ENCODE assay signal across 11 cellular contexts in genomic region chr16:85583491-85584181, GRCh38. TPM values are rescaled to one million over a fixed set of nuclear protein-coding genes. Genes with fewer than 3 reads are reported as not detected.
DNase-seq lines count a peak whose midpoint lies in the region; ATAC-seq, FAIRE-seq and TF ChIP-seq lines count a peak whose summit lies in the region.
"Had no signal": no experiment of that assay in that cellular context is flagged by ENCODE, and none has a peak within 500 bp of the region (broad histone marks: within the 10 kb centered on the region; RNA-seq: fewer than 3 reads in every experiment).

No MANE protein-coding gene starts in this region.

- H3K4me1 ChIP-seq in BE2C (peaks cover 67% of the 10 kb centered on the region), K562 (replicated peaks in 1 of 2; ENCODE audit: control insufficient read depth in 2 of 2, insufficient read depth in 2 of 2, low read length in 2 of 2) (peaks cover 54 to 93% of the 10 kb centered on the region in 2 experiments)

- no peaks in the 10 kb centered on the region for H3K9me3 Mint-ChIP-seq in natural killer cell

- peaks cover 40% of the 10 kb centered on the region for H3K9me1 ChIP-seq in K562 (ENCODE audit: control insufficient read depth, insufficient read depth, low read length)

- peaks cover 100% of the 10 kb centered on the region for H3K79me2 ChIP-seq in K562 (ENCODE audit: control insufficient read depth, insufficient read depth, low read length)

- H3K4me2 ChIP-seq in K562 (ENCODE audit: insufficient read depth, low read length), result no peak overlapping the region

- intact Hi-C loops in K562 (cut with micrococcal nuclease), result no loop called here
- intact Hi-C loops in natural killer cell (cut with micrococcal nuclease), result loop anchor here (2.0 kb wide), 1 partner anchor 13 kb away; no protein-coding TSS in a partner anchor

- H4K20me1 ChIP-seq in K562 (replicated peaks; ENCODE audit: control insufficient read depth, insufficient read depth, low read length), result peaks cover 99% of the 10 kb centered on the region

- CTCF ChIA-PET in K562 (lab: Yijun Ruan, JAX; ENCODE audit: low intra/inter-chr PET ratio), result no interaction called here

- H3K4me3 ChIP-seq in BE2C (ENCODE audit: low read depth, low read length), result no peak overlapping the region
- H3K4me3 ChIP-seq in K562, result no peak overlapping the region
- H3K4me3 ChIP-seq: stomach had no signal

- TF ChIP-seq POLR2A in K562 (conservative IDR thresholded peaks at IDR 0.05), result no peak

- no peak for ATAC-seq in K562
- ATAC-seq in natural killer cell, result peak; percentile 66 to 85 (median 70)
- ATAC-seq in T-helper 17 cell, result no peak
- ATAC-seq in HG03469 (IDR thresholded peaks at IDR 0.05; ENCODE audit: unreplicated experiment), result no peak
- ATAC-seq in GM19397 (IDR thresholded peaks at IDR 0.05; ENCODE audit: unreplicated experiment), result no peak
- ATAC-seq: Panc1 had no signal

- TF ChIP-seq EP300 in K562 (IDR thresholded peaks at IDR 0.05; ENCODE audit: low read length), result no peak

- POLR2A ChIA-PET in K562 (lab: Yijun Ruan, JAX), result interaction anchor here (0.6 to 2.1 kb wide), 5 partner anchors 10 to 30 kb away, joined by 3 to 14 read pairs (median 4); no protein-coding TSS in a partner anchor

- H3K9me3 ChIP-seq in BE2C (no peaks in the 10 kb centered on the region), K562 (replicated peaks; ENCODE audit: control insufficient read depth, insufficient read depth, low read depth, low read length) (no peaks in the 10 kb centered on the region), T-helper 17 cell (ENCODE audit: control insufficient read depth, low read length, poor library complexity, severe bottlenecking) (no peaks in the 10 kb centered on the region)
- H3K9me3 ChIP-seq: stomach had no signal

- TF ChIP-seq CTCF in BE2C (IDR thresholded peaks at IDR 0.05; ENCODE audit: low read depth, low read length) (no peak), K562 (IDR thresholded peaks at IDR 0.05 in 2 of 3, conservative IDR thresholded peaks at IDR 0.05 in 1 of 3; ENCODE audit: insufficient read depth in 2 of 3, low read depth in 1 of 3, low read length in 3 of 3) (no peak), natural killer cell (IDR thresholded peaks at IDR 0.05) (no peak)

- no peak for TF ChIP-seq RAD21 in K562 (CRISPR knock-in tag; conservative IDR thresholded peaks at IDR 0.05 in 1 of 2, IDR thresholded peaks at IDR 0.05 in 1 of 2)

- H3K4me1 Mint-ChIP-seq in natural killer cell (peaks cover 57 to 84% of the 10 kb centered on the region in 2 donors), T-helper 17 cell (peaks cover 12% of the 10 kb centered on the region)

- H2AFZ ChIP-seq in K562 (ENCODE audit: low read depth, low read length), result no peak overlapping the region

- 78% methylated on average over 20 of the region's 22 CpGs for WGBS in K562 (ENCODE audit: insufficient coverage, low coverage, missing lambda C conversion rate)

- DNase-seq in BE2C (peak; percentile 46), NCI-H1930 (lab: John Stamatoyannopoulos, UW) (peak; percentile 55 to 65), K562 (ENCODE audit: extremely low read depth in 1 of 4, low spot score in 3 of 4) (no peak), natural killer cell (no peak), T-helper 17 cell (no peak), H4 (ENCODE audit: low spot score) (no peak)
- DNase-seq: DND-41, stomach had no signal

- peak overlapping the region; percentile 16; the same call in 1 of the 3 replicates for H3K27ac ChIP-seq in K562 (ENCODE audit: extremely low read depth, low read depth, low read length)
- H3K27ac ChIP-seq: stomach had no signal

- H3K27me3 Mint-ChIP-seq in natural killer cell (ENCODE audit: low read depth in 2 of 2), result no peaks in the 10 kb centered on the region
- no peaks in the 10 kb centered on the region for H3K27me3 Mint-ChIP-seq in T-helper 17 cell

- in situ Hi-C loops in K562 (cut with MboI), result no loop called here

- H3K36me3 ChIP-seq in BE2C (no peaks in the 10 kb centered on the region), K562 (ENCODE audit: control insufficient read depth, insufficient read depth, low read length) (peaks cover 80% of the 10 kb centered on the region; the same call in 2 of the 3 replicates)
- H3K36me3 ChIP-seq: stomach had no signal

- H3K27ac Mint-ChIP-seq in natural killer cell (peak overlapping the region; percentile 66 to 85), T-helper 17 cell (no peak overlapping the region)

- H3K36me3 Mint-ChIP-seq in natural killer cell (no peaks in the 10 kb centered on the region), T-helper 17 cell (ENCODE audit: low read depth) (peaks cover 2% of the 10 kb centered on the region)

- H3K4me3 Mint-ChIP-seq in natural killer cell, result peak overlapping the region; percentile 47
- no peak overlapping the region for H3K4me3 Mint-ChIP-seq in T-helper 17 cell

- peak overlapping the region in 1 of 2 experiments; percentile 47; a peak in 3 of 4 replicates for H3K9ac ChIP-seq in K562 (ENCODE audit: insufficient read depth in 1 of 2, low read depth in 2 of 2, low read length in 2 of 2)

- H3K27me3 ChIP-seq in BE2C (no peaks in the 10 kb centered on the region), K562 (ENCODE audit: control insufficient read depth in 2 of 2, insufficient read depth in 2 of 2, low read length in 2 of 2) (no peaks in the 10 kb centered on the region)
- H3K27me3 ChIP-seq: stomach had no signal

- BruUV-seq in K562 (replicated peaks; lab: Mats Ljungman, UMichigan), result no TSS peak

- FAIRE-seq in K562 (lab: Jason Lieb, UNC), result no peak

TF ChIP-seq in K562, 482 proteins besides CTCF, POLR2A, EP300 and RAD21:
- TF ChIP-seq ELK3 (CRISPR knock-in tag; IDR thresholded peaks at IDR 0.05) (no peak), RBM15 (IDR thresholded peaks at IDR 0.05; ENCODE audit: insufficient read depth, low read length) (no peak), EGR1 (conservative IDR thresholded peaks at IDR 0.05) (0 out of 2 replicates have a peak, but pooled peaks have one; percentile 3), BRCA1 (IDR thresholded peaks at IDR 0.05) (no peak), BRCA1 (CRISPR knock-in tag; IDR thresholded peaks at IDR 0.05) (no peak), ZNF511 (CRISPR knock-in tag; IDR thresholded peaks at IDR 0.05) (no peak), POLR2G (IDR thresholded peaks at IDR 0.05; ENCODE audit: low read depth, low read length) (peak; percentile 46), HNRNPLL (IDR thresholded peaks at IDR 0.05; ENCODE audit: low read depth, low read length, poor library complexity, severe bottlenecking) (peak; percentile 26)

RNA-seq across cellular contexts. Expression of gene GSE1, which starts 29.5 kb away (rescaled TPM):
- 134 TPM for polyA plus RNA-seq in BE2C (2012; ENCODE audit: insufficient read depth, insufficient read length, low read depth)
- 692 and 1,066 TPM in 2 replicates for total RNA-seq in K562 (2011; cell fraction: chromatin; rRNA removed; ENCODE audit: low replicate concordance)
- total RNA-seq in K562 (2011; cell fraction: nucleolus; rRNA removed), result 409 and 435 TPM in 2 replicates
- 438 and 467 TPM in 2 replicates for total RNA-seq in K562 (2011; cell fraction: nucleoplasm; rRNA removed)
- total RNA-seq in K562 (2014; rRNA removed), result 89.1 and 104 TPM in 2 replicates
- 40.9 and 41.8 TPM in 2 replicates for total RNA-seq in K562 (2014; rRNA removed; fragmentation: Illumina TruSeq; extraction: Trizol)
- total RNA-seq in K562 (2015; rRNA removed; fragmentation: Illumina TruSeq; extraction: Trizol), result 57.9 and 60.6 TPM in 2 replicates
- 208 and 244 TPM in 2 replicates for total RNA-seq in K562 (2021)
- polyA plus RNA-seq in K562 (2011; rRNA removed), result 54.2 and 64.0 TPM in 2 replicates
- polyA plus RNA-seq in K562 (2011; cell fraction: cytosol; rRNA removed), result 54.1 and 55.3 TPM in 2 replicates
- 210 and 277 TPM in 2 replicates for polyA plus RNA-seq in K562 (2011; cell fraction: nucleus; rRNA removed)
- polyA plus RNA-seq in K562 (2012), result 113 and 125 TPM in 2 replicates
- 116 and 138 TPM in 2 replicates for polyA plus RNA-seq in K562 (2014; fragmentation: Illumina TruSeq; extraction: Trizol)
- polyA plus RNA-seq in K562 (2014; fragmentation: Nextera tagmentation; extraction: Ambion mirVana), result 10 to 100 TPM; 12.2 to 15.8 TPM
- polyA plus RNA-seq in K562 (2014; rRNA removed), result 101 and 116 TPM in 2 replicates
- 61.1 and 68.8 TPM in 2 replicates for polyA minus RNA-seq in K562 (2011; rRNA and poly(A)+ RNA removed)
- polyA minus RNA-seq in K562 (2011; cell fraction: cytosol; rRNA and poly(A)+ RNA removed), result 106 and 121 TPM in 2 replicates
- 117 and 133 TPM in 2 replicates for polyA minus RNA-seq in K562 (2011; cell fraction: nucleus; rRNA and poly(A)+ RNA removed)
- 100 to 1,000 TPM; 232 to 277 (median 233) TPM for total RNA-seq in natural killer cell
- total RNA-seq in T-helper 17 cell, result 10 to 100 TPM; 39.1 to 40.9 TPM
- total RNA-seq in H4 (2014; rRNA removed; shearing (Covaris generic)), result 8.0 and 11.9 TPM in 2 replicates

Comparison
In these comparisons a context has a peak if more than half of its experiments do, and no peak if none do; other contexts are left out.
1. DNase-seq: peak in BE2C (single experiment) and NCI-H1930 (2 of 2); none in K562 (0 of 4), natural killer cell (single experiment), T-helper 17 cell (0 of 3) and H4 (single experiment).
2. ATAC-seq: peak in natural killer cell (3 of 3); none in K562 (single experiment), T-helper 17 cell (single experiment), HG03469 (single experiment) and GM19397 (single experiment).